In genomic region chr12:57513266-57513665, GRCh38 we compare ENCODE assay signal across 16 cellular contexts. TPM values are rescaled to one million over a fixed set of nuclear protein-coding genes. Genes with fewer than 3 reads are reported as not detected.
DNase-seq lines count a peak whose midpoint lies in the region; ATAC-seq and TF ChIP-seq lines count a peak whose summit lies in the region.
"Had no signal": no experiment of that assay in that cellular context is flagged by ENCODE, and none has a peak within 500 bp of the region (broad histone marks: within the 10 kb centered on the region; RNA-seq: fewer than 3 reads in every experiment).

No MANE protein-coding gene starts in this region.

- TF ChIP-seq CTCF in chondrocyte (IDR thresholded peaks at IDR 0.05) (no peak), glutamatergic neuron (IDR thresholded peaks at IDR 0.05; ENCODE audit: partially characterized antibody, unreplicated experiment) (no peak)

- no peak overlapping the region for H3K4me3 ChIP-seq in SK-N-MC
- H3K4me3 ChIP-seq: GM23248 had no signal

- H3K36me3 ChIP-seq in SK-N-MC (ENCODE audit: insufficient read depth, low read length) = peaks cover 96% of the 10 kb centered on the region

- peak overlapping the region; percentile 18 to 52 for H3K27ac Mint-ChIP-seq in activated naive CD4-positive, alpha-beta T cell treated with anti-CD3 and anti-CD28 coated beads, Interleukin-2, amount 50 U/mL, for 72 hours
- peak overlapping the region; percentile 37 for H3K27ac Mint-ChIP-seq in chondrocyte (ENCODE audit: unreplicated experiment)
- H3K27ac Mint-ChIP-seq in stimulated activated effector memory CD8-positive, alpha-beta T cell treated with anti-CD3 and anti-CD28 coated beads, Interleukin-12 subunit alpha, Interleukin-12 subunit beta, amount 100 ng/mL, for 72 hours = peak overlapping the region; percentile 78
- H3K27ac Mint-ChIP-seq in glutamatergic neuron (ENCODE audit: unreplicated experiment) = no peak overlapping the region

- H3K27me3 Mint-ChIP-seq in chondrocyte (ENCODE audit: low read depth) = no peaks in the 10 kb centered on the region
- peaks cover 11% of the 10 kb centered on the region for H3K27me3 Mint-ChIP-seq in glutamatergic neuron (ENCODE audit: unreplicated experiment)
- H3K27me3 Mint-ChIP-seq: CD8-positive, alpha-beta memory T cell had no signal

- H3K9me3 ChIP-seq in SK-N-MC (ENCODE audit: low read depth, low read length) = no peaks in the 10 kb centered on the region

- ATAC-seq in activated naive CD4-positive, alpha-beta T cell treated with anti-CD3 and anti-CD28 coated beads, Interleukin-2, amount 50 U/mL, for 72 hours = no peak
- no peak for ATAC-seq in stimulated activated effector memory CD8-positive, alpha-beta T cell treated with anti-CD3 and anti-CD28 coated beads, Interleukin-12 subunit alpha, Interleukin-12 subunit beta, amount 100 ng/mL, for 72 hours
- ATAC-seq: PC-3 had no signal

- H3K27ac ChIP-seq in SK-N-MC = 0 out of 2 replicates have a peak overlapping the region, but pooled peaks have one; percentile 25
- H3K27ac ChIP-seq: GM23248, HL-60 had no signal

- H3K4me3 Mint-ChIP-seq in chondrocyte (ENCODE audit: unreplicated experiment) (no peak overlapping the region), glutamatergic neuron (ENCODE audit: unreplicated experiment) (no peak overlapping the region)
- no peak overlapping the region for H3K4me3 Mint-ChIP-seq in stimulated activated effector memory CD8-positive, alpha-beta T cell treated with anti-CD3 and anti-CD28 coated beads, Interleukin-12 subunit alpha, Interleukin-12 subunit beta, amount 100 ng/mL, for 72 hours
- H3K4me3 Mint-ChIP-seq: CD8-positive, alpha-beta memory T cell had no signal

- peaks cover 22 to 23% of the 10 kb centered on the region in 2 donors for H3K36me3 Mint-ChIP-seq in activated naive CD4-positive, alpha-beta T cell treated with anti-CD3 and anti-CD28 coated beads, Interleukin-2, amount 50 U/mL, for 72 hours
- H3K36me3 Mint-ChIP-seq in chondrocyte (ENCODE audit: low read depth) (peaks cover 51% of the 10 kb centered on the region), glutamatergic neuron (ENCODE audit: unreplicated experiment) (peaks cover 12% of the 10 kb centered on the region)
- peaks cover 100% of the 10 kb centered on the region for H3K36me3 Mint-ChIP-seq in stimulated activated effector memory CD8-positive, alpha-beta T cell treated with anti-CD3 and anti-CD28 coated beads, Interleukin-12 subunit alpha, Interleukin-12 subunit beta, amount 100 ng/mL, for 72 hours

- H3K4me1 Mint-ChIP-seq in chondrocyte (ENCODE audit: low read depth) = peaks cover 22% of the 10 kb centered on the region
- H3K4me1 Mint-ChIP-seq in stimulated activated effector memory CD8-positive, alpha-beta T cell treated with anti-CD3 and anti-CD28 coated beads, Interleukin-12 subunit alpha, Interleukin-12 subunit beta, amount 100 ng/mL, for 72 hours = peaks cover 27% of the 10 kb centered on the region
- peaks cover 7% of the 10 kb centered on the region for H3K4me1 Mint-ChIP-seq in glutamatergic neuron (ENCODE audit: low read depth, unreplicated experiment)

- no peak overlapping the region for H3K9ac ChIP-seq in SK-N-MC (ENCODE audit: insufficient read length)
- H3K9ac ChIP-seq: GM23248 had no signal

- no peaks in the 10 kb centered on the region for H3K9me3 Mint-ChIP-seq in activated naive CD4-positive, alpha-beta T cell treated with anti-CD3 and anti-CD28 coated beads, Interleukin-2, amount 50 U/mL, for 72 hours
- no peaks in the 10 kb centered on the region for H3K9me3 Mint-ChIP-seq in chondrocyte (ENCODE audit: low read depth)
- no peaks in the 10 kb centered on the region for H3K9me3 Mint-ChIP-seq in stimulated activated effector memory CD8-positive, alpha-beta T cell treated with anti-CD3 and anti-CD28 coated beads, Interleukin-12 subunit alpha, Interleukin-12 subunit beta, amount 100 ng/mL, for 72 hours
- H3K9me3 Mint-ChIP-seq in glutamatergic neuron (ENCODE audit: unreplicated experiment) = peaks cover 23% of the 10 kb centered on the region
- H3K9me3 Mint-ChIP-seq: CD8-positive, alpha-beta memory T cell had no signal

- DNase-seq in activated naive CD4-positive, alpha-beta T cell treated with anti-CD3 and anti-CD28 coated beads, Interleukin-2, amount 50 U/mL, for 72 hours (ENCODE audit: low spot score in 2 of 2) = no peak
- DNase-seq in activated naive CD4-positive, alpha-beta T cell (lab: John Stamatoyannopoulos, UW) = no peak
- no peak for DNase-seq in SK-N-MC (ENCODE audit: low read depth, low spot score)
- DNase-seq in chondrocyte (ENCODE audit: low spot score) = no peak
- no peak for DNase-seq in stimulated activated effector memory CD8-positive, alpha-beta T cell treated with anti-CD3 and anti-CD28 coated beads, Interleukin-12 subunit alpha, Interleukin-12 subunit beta, amount 100 ng/mL, for 72 hours (ENCODE audit: low spot score in 2 of 2)
- no peak for DNase-seq in glutamatergic neuron
- no peak for DNase-seq in NCI-H2227 (lab: John Stamatoyannopoulos, UW; ENCODE audit: unreplicated experiment)
- no peak for DNase-seq in UCSD-AML1 (lab: John Stamatoyannopoulos, UW; ENCODE audit: unreplicated experiment)
- DNase-seq: CD8-positive, alpha-beta memory T cell; DMS 273 treated with DMSO at 0.1 percent for 48 hours; GM23248; NCI-H1436 treated with DMSO at 0.1 percent for 48 hours; NCI-H2081; NCI-H345; PC-3 had no signal

RNA-seq across cellular contexts. Expression of gene DDIT3, which starts 7.0 kb away (rescaled TPM):
- total RNA-seq in activated naive CD4-positive, alpha-beta T cell treated with anti-CD3 and anti-CD28 coated beads, Interleukin-2, amount 50 U/mL, for 72 hours = 10 to 100 TPM; 24.9 to 79.8 TPM
- total RNA-seq in chondrocyte = 9.6 to 79.1 TPM (median 79.0 TPM) in 3 replicates
- 70.9 TPM for total RNA-seq in glutamatergic neuron (ENCODE audit: unreplicated experiment)

RNA-seq across cellular contexts. Expression of gene MBD6, which starts 9.4 kb away (rescaled TPM):
- 10 to 100 TPM; 66.4 to 77.5 TPM for total RNA-seq in activated naive CD4-positive, alpha-beta T cell treated with anti-CD3 and anti-CD28 coated beads, Interleukin-2, amount 50 U/mL, for 72 hours
- total RNA-seq in chondrocyte (66.9 to 86.5 TPM (median 78.4 TPM) in 3 replicates), glutamatergic neuron (ENCODE audit: unreplicated experiment) (108 TPM)

RNA-seq across cellular contexts. Expression of gene MARS1, which starts 25.4 kb away (rescaled TPM):
- 100 to 1,000 TPM; 267 to 292 TPM for total RNA-seq in activated naive CD4-positive, alpha-beta T cell treated with anti-CD3 and anti-CD28 coated beads, Interleukin-2, amount 50 U/mL, for 72 hours
- total RNA-seq in chondrocyte = 176 to 350 TPM (median 331 TPM) in 3 replicates
- 870 TPM for total RNA-seq in glutamatergic neuron (ENCODE audit: unreplicated experiment)

RNA-seq across cellular contexts. Expression of gene ARHGAP9, which starts 33.6 kb away (rescaled TPM):
- total RNA-seq in activated naive CD4-positive, alpha-beta T cell treated with anti-CD3 and anti-CD28 coated beads, Interleukin-2, amount 50 U/mL, for 72 hours = 100 to 1,000 TPM; 151 to 195 TPM
- total RNA-seq in chondrocyte (2.9 to 3.1 TPM in 2 of 3 replicates, not detected in the other), glutamatergic neuron (ENCODE audit: unreplicated experiment) (52.0 TPM)
- total RNA-seq: PC-3 had no signal

RNA-seq across cellular contexts. Expression of gene DCTN2, which starts 33.7 kb away (rescaled TPM):
- total RNA-seq in activated naive CD4-positive, alpha-beta T cell treated with anti-CD3 and anti-CD28 coated beads, Interleukin-2, amount 50 U/mL, for 72 hours = 100 to 1,000 TPM in 1 of 2 donors, 10 to 100 TPM in 1; 77.1 to 122 TPM
- total RNA-seq in chondrocyte = 104 to 117 TPM (median 112 TPM) in 3 replicates
- total RNA-seq in glutamatergic neuron (ENCODE audit: unreplicated experiment) = 484 TPM
